ENCODE assay signal across 27 cellular contexts in the genomic region with DNA sequence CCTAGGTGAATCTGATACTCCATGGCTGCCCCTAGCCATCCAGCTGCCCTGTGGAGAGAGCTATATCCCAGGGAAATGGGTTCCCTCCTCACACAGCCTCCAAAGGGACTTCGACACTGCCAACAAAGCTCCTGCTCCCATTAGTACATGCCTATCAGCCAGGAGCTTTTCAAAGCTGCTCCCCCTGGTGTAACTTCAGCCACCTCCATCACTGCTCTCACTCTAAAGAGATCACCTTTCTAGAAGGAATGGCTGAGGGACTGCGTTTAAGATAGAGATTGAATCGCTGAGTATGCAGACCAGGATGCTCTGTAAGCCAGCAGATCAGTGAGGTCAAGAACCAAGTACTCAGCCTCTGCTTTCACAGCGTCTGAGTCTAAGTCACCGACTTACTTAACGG.
A peak's percentile ranks its signal among the peaks of the same experiment; 100 is the strongest.
DNase-seq lines count a peak whose midpoint lies in the region; ATAC-seq, FAIRE-seq and TF ChIP-seq lines count a peak whose summit lies in the region.
"Had no signal": no experiment of that assay in that cellular context is flagged by ENCODE, and none has a peak within 500 bp of the region (broad histone marks: within the 10 kb centered on the region; RNA-seq: fewer than 3 reads in every experiment).

No MANE protein-coding gene starts in this region.

- BruUV-seq in Panc1 (replicated peaks; lab: Mats Ljungman, UMichigan) (no TSS peak), endothelial cell of umbilical vein (replicated peaks; lab: Mats Ljungman, UMichigan) (no TSS peak)

- H3K9me3 ChIP-seq in Panc1 (ENCODE audit: control insufficient read depth, insufficient read depth, low read depth, low read length) = no peaks in the 10 kb centered on the region
- no peaks in the 10 kb centered on the region for H3K9me3 ChIP-seq in endothelial cell of umbilical vein (replicated peaks; ENCODE audit: control insufficient read depth, insufficient read depth, low read length)
- H3K9me3 ChIP-seq: ascending aorta, left ventricle myocardium inferior, upper lobe of left lung had no signal

- dilution Hi-C loops in endothelial cell of umbilical vein (cut with MboI; ENCODE audit: extremely low pct_ligation_motif_present, low sequenced_read_pairs) = no loop called here

- H3K27me3 ChIP-seq in Panc1 (ENCODE audit: control insufficient read depth, insufficient read depth, low read length) (no peaks in the 10 kb centered on the region), endothelial cell of umbilical vein (ENCODE audit: control insufficient read depth in 2 of 2, insufficient read depth in 2 of 2, low read length in 2 of 2) (no peaks in the 10 kb centered on the region)
- H3K27me3 ChIP-seq: ascending aorta, upper lobe of left lung had no signal

- TF ChIP-seq CTCF in Panc1 (IDR thresholded peaks at IDR 0.05) = 0 out of 2 replicates have a peak, but pooled peaks have one; percentile 10
- TF ChIP-seq CTCF in endothelial cell of umbilical vein (IDR thresholded peaks at IDR 0.05; ENCODE audit: extremely low read depth in 1 of 2, insufficient read depth in 1 of 2, low read depth in 1 of 2, low read length in 2 of 2) = no peak
- TF ChIP-seq CTCF in progenitor cell of endocrine pancreas (IDR thresholded peaks at IDR 0.05; ENCODE audit: unreplicated experiment) = peak; percentile 13

- intact Hi-C loops in Panc1 (cut with micrococcal nuclease; ENCODE audit: unreplicated experiment) = no loop called here
- intact Hi-C loops in endothelial cell of umbilical vein (cut with micrococcal nuclease) = no loop called here

- H3K4me1 Mint-ChIP-seq in progenitor cell of endocrine pancreas (ENCODE audit: low read depth) = no peaks in the 10 kb centered on the region
- H3K4me1 Mint-ChIP-seq: activated CD4-positive, alpha-beta memory T cell treated with anti-CD3 and anti-CD28 coated beads, Interleukin-2, amount 10 ng/mL, durations not matched to agents 7 days and 5 days; activated naive CD8-positive, alpha-beta T cell treated with anti-CD3 and anti-CD28 coated beads for 36 hours; B cell; immature natural killer cell; naive thymus-derived CD8-positive, alpha-beta T cell; stimulated activated effector memory CD8-positive, alpha-beta T cell treated with anti-CD3 and anti-CD28 coated beads, Interleukin-12 subunit alpha, Interleukin-12 subunit beta, amount 100 ng/mL, for 72 hours had no signal

- H3K4me1 ChIP-seq in Panc1 (ENCODE audit: control insufficient read depth, insufficient read depth, low read length) (no peaks in the 10 kb centered on the region), endothelial cell of umbilical vein (ENCODE audit: control insufficient read depth, extremely low read depth, insufficient read depth, low read length) (no peaks in the 10 kb centered on the region)
- H3K4me1 ChIP-seq: left ventricle myocardium inferior, upper lobe of left lung had no signal

- POLR2A ChIA-PET in Panc1 (lab: Charles Lee) = no interaction called here
- POLR2A ChIA-PET in endothelial cell of umbilical vein (lab: Charles Lee) = no interaction called here

- TF ChIP-seq POLR2A in endothelial cell of umbilical vein (IDR thresholded peaks at IDR 0.05; ENCODE audit: low read depth, low read length) = no peak

- H3K27ac Mint-ChIP-seq in progenitor cell of endocrine pancreas = no peak overlapping the region
- H3K27ac Mint-ChIP-seq: activated CD4-positive, alpha-beta memory T cell treated with anti-CD3 and anti-CD28 coated beads, Interleukin-2, amount 10 ng/mL, durations not matched to agents 7 days and 5 days; activated naive CD8-positive, alpha-beta T cell treated with anti-CD3 and anti-CD28 coated beads for 36 hours; B cell; immature natural killer cell; naive thymus-derived CD8-positive, alpha-beta T cell; stimulated activated effector memory CD8-positive, alpha-beta T cell treated with anti-CD3 and anti-CD28 coated beads, Interleukin-12 subunit alpha, Interleukin-12 subunit beta, amount 100 ng/mL, for 72 hours had no signal

- H3K36me3 Mint-ChIP-seq in progenitor cell of endocrine pancreas (ENCODE audit: insufficient read depth) = no peaks in the 10 kb centered on the region
- H3K36me3 Mint-ChIP-seq: activated naive CD8-positive, alpha-beta T cell treated with anti-CD3 and anti-CD28 coated beads for 36 hours; immature natural killer cell; naive thymus-derived CD8-positive, alpha-beta T cell; stimulated activated effector memory CD8-positive, alpha-beta T cell treated with anti-CD3 and anti-CD28 coated beads, Interleukin-12 subunit alpha, Interleukin-12 subunit beta, amount 100 ng/mL, for 72 hours had no signal

- CTCF ChIA-PET in Panc1 (lab: Charles Lee) = no interaction called here
- CTCF ChIA-PET in endothelial cell of umbilical vein (lab: Charles Lee) = interaction anchor here (0.9 to 1.1 kb wide), 2 partner anchors 31 to 58 kb away, joined by 3 read pairs; no protein-coding TSS in a partner anchor

- no peak overlapping the region for H3K4me3 Mint-ChIP-seq in progenitor cell of endocrine pancreas (ENCODE audit: low read depth)
- H3K4me3 Mint-ChIP-seq: activated CD4-positive, alpha-beta memory T cell treated with anti-CD3 and anti-CD28 coated beads, Interleukin-2, amount 10 ng/mL, durations not matched to agents 7 days and 5 days; activated naive CD8-positive, alpha-beta T cell treated with anti-CD3 and anti-CD28 coated beads for 36 hours; B cell; immature natural killer cell; naive thymus-derived CD8-positive, alpha-beta T cell; stimulated activated effector memory CD8-positive, alpha-beta T cell treated with anti-CD3 and anti-CD28 coated beads, Interleukin-12 subunit alpha, Interleukin-12 subunit beta, amount 100 ng/mL, for 72 hours had no signal

- H3K36me3 ChIP-seq in Panc1 (ENCODE audit: control insufficient read depth, insufficient read depth, low read length) (no peaks in the 10 kb centered on the region), endothelial cell of umbilical vein (ENCODE audit: control insufficient read depth in 2 of 2, extremely low read depth in 1 of 2, insufficient read depth in 2 of 2, low read length in 2 of 2) (no peaks in the 10 kb centered on the region)
- H3K36me3 ChIP-seq: ascending aorta, left ventricle myocardium inferior, upper lobe of left lung had no signal

- H3K79me2 ChIP-seq in endothelial cell of umbilical vein (ENCODE audit: control insufficient read depth, insufficient read depth, low read length) = no peaks in the 10 kb centered on the region

- H3K27me3 Mint-ChIP-seq in progenitor cell of endocrine pancreas = no peaks in the 10 kb centered on the region
- H3K27me3 Mint-ChIP-seq: B cell had no signal

- H2AFZ ChIP-seq in endothelial cell of umbilical vein (ENCODE audit: low read depth, low read length) = peak overlapping the region; percentile 14

- no peak for ATAC-seq in Panc1
- ATAC-seq in HG02885 (IDR thresholded peaks at IDR 0.05; ENCODE audit: poor library complexity, unreplicated experiment) = no peak
- no peak for ATAC-seq in GM19351 (IDR thresholded peaks at IDR 0.05; ENCODE audit: unreplicated experiment)
- ATAC-seq in GM19328 (IDR thresholded peaks at IDR 0.05; ENCODE audit: unreplicated experiment) = no peak
- ATAC-seq: GM12878; naive thymus-derived CD8-positive, alpha-beta T cell; stimulated activated effector memory CD8-positive, alpha-beta T cell treated with anti-CD3 and anti-CD28 coated beads, Interleukin-12 subunit alpha, Interleukin-12 subunit beta, amount 100 ng/mL, for 72 hours had no signal

- no peaks in the 10 kb centered on the region for H3K9me3 Mint-ChIP-seq in progenitor cell of endocrine pancreas (ENCODE audit: low read depth)
- H3K9me3 Mint-ChIP-seq: activated CD4-positive, alpha-beta memory T cell treated with anti-CD3 and anti-CD28 coated beads, Interleukin-2, amount 10 ng/mL, durations not matched to agents 7 days and 5 days; activated naive CD8-positive, alpha-beta T cell treated with anti-CD3 and anti-CD28 coated beads for 36 hours; stimulated activated effector memory CD8-positive, alpha-beta T cell treated with anti-CD3 and anti-CD28 coated beads, Interleukin-12 subunit alpha, Interleukin-12 subunit beta, amount 100 ng/mL, for 72 hours had no signal

- H3K9me1 ChIP-seq in endothelial cell of umbilical vein (replicated peaks; ENCODE audit: control insufficient read depth, extremely low read depth, insufficient read depth, low read length) = no peaks in the 10 kb centered on the region

- no peaks in the 10 kb centered on the region for H4K20me1 ChIP-seq in endothelial cell of umbilical vein (replicated peaks; ENCODE audit: control insufficient read depth, extremely low read depth, insufficient read depth, low read length)

- FAIRE-seq in endothelial cell of umbilical vein (lab: Jason Lieb, UNC) = no peak
- FAIRE-seq: GM12878 had no signal

- DNase-seq in NCI-H82 (lab: John Stamatoyannopoulos, UW) = peak; percentile 56
- DNase-seq in NCI-H82 treated with DMSO at 0.1 percent for 48 hours (lab: John Stamatoyannopoulos, UW; ENCODE audit: unreplicated experiment) = no peak
- no peak for DNase-seq in Panc1 (ENCODE audit: low read depth, low spot score)
- DNase-seq in endothelial cell of umbilical vein (ENCODE audit: low read depth, low spot score) = no peak
- DNase-seq in progenitor cell of endocrine pancreas (ENCODE audit: low spot score, unreplicated experiment) = no peak
- DNase-seq: activated CD4-positive, alpha-beta memory T cell treated with anti-CD3 and anti-CD28 coated beads, Interleukin-2, amount 10 ng/mL, durations not matched to agents 7 days and 5 days; activated effector memory CD4-positive, alpha-beta T cell treated with Interleukin-2 at 50 U/mL for 16 hours; activated naive CD8-positive, alpha-beta T cell treated with anti-CD3 and anti-CD28 coated beads for 36 hours; activated T-cell treated with anti-CD3 and anti-CD28 coated beads for 4 hours; central memory CD4-positive, alpha-beta T cell; DND-41; immature natural killer cell; KG1; left ventricle myocardium inferior; midbrain; naive thymus-derived CD8-positive, alpha-beta T cell; NCI-H2171 treated with DMSO at 0.1 percent for 48 hours; NCI-H526; substantia nigra; upper lobe of left lung had no signal

- no peak overlapping the region for H3K9ac ChIP-seq in endothelial cell of umbilical vein (replicated peaks; ENCODE audit: extremely low read depth, insufficient read depth, low read length)

- H3K27ac ChIP-seq in Panc1 (ENCODE audit: low read length) = no peak overlapping the region
- no peak overlapping the region for H3K27ac ChIP-seq in endothelial cell of umbilical vein (ENCODE audit: insufficient read depth, low read depth, low read length)
- H3K27ac ChIP-seq: ascending aorta, left ventricle myocardium inferior, upper lobe of left lung had no signal

- H3K4me3 ChIP-seq in Panc1 (ENCODE audit: low read depth in 2 of 2, low read length in 2 of 2) (no peak overlapping the region), endothelial cell of umbilical vein (replicated peaks in 1 of 3; ENCODE audit: insufficient read depth in 1 of 3, low read depth in 1 of 3, low read length in 3 of 3) (no peak overlapping the region)
- H3K4me3 ChIP-seq: ascending aorta, GM12878, left ventricle myocardium inferior, upper lobe of left lung had no signal

- in situ Hi-C loops in Panc1 (cut with HindIII; ENCODE audit: low pct_unique_long_range_greater_than_20kb, low sequenced_read_pairs) = no loop called here

- H3K4me2 ChIP-seq in endothelial cell of umbilical vein (ENCODE audit: insufficient read depth, low read length) = no peak overlapping the region

TF ChIP-seq in endothelial cell of umbilical vein, 7 proteins besides CTCF, POLR2A, EP300 and RAD21 (continues in another document):
- TF ChIP-seq MYC (IDR thresholded peaks at IDR 0.05; ENCODE audit: low read depth, low read length) (no peak), EZH2 (IDR thresholded peaks at IDR 0.05; ENCODE audit: borderline replicate concordance, low read depth, low read length, severe bottlenecking) (no peak)

Comparison
In these comparisons a context has a peak if more than half of its experiments do, and no peak if none do; other contexts are left out.
1. CTCF ChIP-seq: peak in Panc1 (single experiment) and progenitor cell of endocrine pancreas (single experiment); none in endothelial cell of umbilical vein (0 of 2).